8 cellular contexts compared by ENCODE assay signal in genomic region chr7:103343758-103344452, GRCh38. TPM values are rescaled to one million over a fixed set of nuclear protein-coding genes. Genes with fewer than 3 reads are reported as not detected.
DNase-seq lines count a peak whose midpoint lies in the region; ATAC-seq lines count a peak whose summit lies in the region.

No MANE protein-coding gene starts in this region.

- no peaks in the 10 kb centered on the region for H3K9me3 ChIP-seq in NT2/D1 (ENCODE audit: insufficient read depth, low read length)
- no peaks in the 10 kb centered on the region for H3K9me3 ChIP-seq in right cardiac atrium (ENCODE audit: control insufficient read depth, low read length)

- DNase-seq in NCI-H2227 (lab: John Stamatoyannopoulos, UW; ENCODE audit: unreplicated experiment) (peak; percentile 47), NCI-H2227 treated with DMSO at 0.1 percent for 48 hours (lab: John Stamatoyannopoulos, UW) (no peak), NT2/D1 (ENCODE audit: low read depth, low spot score) (no peak), right cardiac atrium (no peak), skeletal muscle cell (ENCODE audit: low read depth) (no peak), NCI-H2107 treated with DMSO at 0.1 percent for 48 hours (lab: John Stamatoyannopoulos, UW; ENCODE audit: unreplicated experiment) (no peak)
- peak; percentile 50 for DNase-seq in activated naive CD4-positive, alpha-beta T cell treated with anti-CD3 and anti-CD28 coated beads, Interleukin-2, amount 50 U/mL, for 16 hours

- peaks cover 31% of the 10 kb centered on the region for H3K36me3 ChIP-seq in NT2/D1 (ENCODE audit: insufficient read depth, insufficient read length, low read length)

- intact Hi-C loops in right cardiac atrium (cut with DNase I): no loop called here

- peak overlapping the region; percentile 97 for H3K9ac ChIP-seq in NT2/D1 (ENCODE audit: insufficient read length, low read depth)

- WGBS in right cardiac atrium: under 1% methylated on average over 26 of the region's 26 CpGs

- H3K27me3 ChIP-seq in NT2/D1 (ENCODE audit: insufficient read depth, insufficient read length) (no peaks in the 10 kb centered on the region), right cardiac atrium (ENCODE audit: control insufficient read depth, insufficient read depth) (no peaks in the 10 kb centered on the region)

- H3K4me3 ChIP-seq in NT2/D1 (ENCODE audit: insufficient read length, low read depth): peak overlapping the region; percentile 87
- H3K4me3 ChIP-seq in right cardiac atrium (ENCODE audit: low read length): peak overlapping the region; percentile 73
- H3K4me3 ChIP-seq in skeletal muscle cell (ENCODE audit: low read depth, low read length): peak overlapping the region; percentile 95

- ATAC-seq in HG02571 (IDR thresholded peaks at IDR 0.05; ENCODE audit: unreplicated experiment) (peak; percentile 14), right cardiac atrium (peak; percentile 3 to 51)

- peak overlapping the region; percentile 48 for H3K27ac ChIP-seq in right cardiac atrium (ENCODE audit: low read length)

- H3K4me1 ChIP-seq in NT2/D1 (ENCODE audit: insufficient read depth, insufficient read length) (no peaks in the 10 kb centered on the region), right cardiac atrium (ENCODE audit: control insufficient read depth, insufficient read depth, low read length) (no peaks in the 10 kb centered on the region)

RNA-seq across cellular contexts. Expression of gene DNAJC2, which starts 0.7 kb away (rescaled TPM):
- total RNA-seq in right cardiac atrium: 10 to 100 TPM; 12.8 to 17.9 (median 14.4) TPM
- polyA plus RNA-seq in right cardiac atrium: 15.0 TPM

RNA-seq across cellular contexts. Expression of gene PSMC2, which starts 3.5 kb away (rescaled TPM):
- total RNA-seq in right cardiac atrium: 100 to 1,000 TPM; 108 to 124 (median 118) TPM
- polyA plus RNA-seq in right cardiac atrium: 140 TPM

RNA-seq across cellular contexts. Expression of gene PMPCB, which starts 46.7 kb away (rescaled TPM):
- 10 to 100 TPM; 58.2 to 72.9 (median 59.6) TPM for total RNA-seq in right cardiac atrium
- 75.3 TPM for polyA plus RNA-seq in right cardiac atrium

Comparison
In these comparisons a context has a peak if more than half of its experiments do, and no peak if none do; other contexts are left out.
1. DNase-seq: peak in NCI-H2227 (single experiment) and activated naive CD4-positive, alpha-beta T cell treated with anti-CD3 and anti-CD28 coated beads, Interleukin-2, amount 50 U/mL, for 16 hours (single experiment); none in NCI-H2227 treated with DMSO at 0.1 percent for 48 hours (single experiment), NT2/D1 (single experiment), right cardiac atrium (0 of 3), skeletal muscle cell (single experiment) and NCI-H2107 treated with DMSO at 0.1 percent for 48 hours (single experiment).
2. Peak in every context shown above with its lines, with median percentiles within 50 percentile points of each other: H3K4me3 ChIP-seq.